ENCODE assay signal across 8 cellular contexts in genomic region chr3:15629860-15630597, GRCh38. TPM values are rescaled to one million over a fixed set of nuclear protein-coding genes. Genes with fewer than 3 reads are reported as not detected.
DNase-seq lines count a peak whose midpoint lies in the region; ATAC-seq and TF ChIP-seq lines count a peak whose summit lies in the region.

No MANE protein-coding gene starts in this region.

- peak overlapping the region; percentile 90 for H3K4me3 ChIP-seq in endocrine pancreas (ENCODE audit: control insufficient read depth, insufficient read depth, low read length)

- peak; percentile 25 for TF ChIP-seq CTCF in mesothelial cell of epicardium (IDR thresholded peaks at IDR 0.05; ENCODE audit: unreplicated experiment)

- peaks cover 12% of the 10 kb centered on the region for H3K4me1 ChIP-seq in endocrine pancreas (ENCODE audit: control insufficient read depth, insufficient read depth, low read length)

- peak overlapping the region; percentile 53 for H3K4me3 Mint-ChIP-seq in activated CD4-positive, alpha-beta T cell treated with anti-CD3 and anti-CD28 coated beads, Interleukin-2, amount 10 ng/mL, durations not matched to agents 24 days and 14 days
- H3K4me3 Mint-ChIP-seq in mesothelial cell of epicardium: peak overlapping the region; percentile 37
- H3K4me3 Mint-ChIP-seq in stimulated activated naive CD8-positive, alpha-beta T cell treated with anti-CD3 and anti-CD28 coated beads, Interleukin-15, Interleukin-2, amounts not matched to agents 100 ng/mL and 50 ng/mL, for 24 hours: peak overlapping the region; percentile 61

- peak overlapping the region; percentile 67 for H3K27ac Mint-ChIP-seq in activated CD4-positive, alpha-beta T cell treated with anti-CD3 and anti-CD28 coated beads, Interleukin-2, amount 10 ng/mL, durations not matched to agents 24 days and 14 days
- H3K27ac Mint-ChIP-seq in mesothelial cell of epicardium: peak overlapping the region; percentile 92
- H3K27ac Mint-ChIP-seq in stimulated activated naive CD8-positive, alpha-beta T cell treated with anti-CD3 and anti-CD28 coated beads, Interleukin-15, Interleukin-2, amounts not matched to agents 100 ng/mL and 50 ng/mL, for 24 hours: peak overlapping the region; percentile 63

- no peaks in the 10 kb centered on the region for H3K36me3 ChIP-seq in endocrine pancreas (ENCODE audit: control insufficient read depth, insufficient read depth, low read length)

- intact Hi-C loops in activated CD4-positive, alpha-beta T cell treated with anti-CD3 and anti-CD28 coated beads, Interleukin-2, amount 10 ng/mL, durations not matched to agents 24 days and 14 days (cut with micrococcal nuclease): loop anchor here (1.0 to 10.0 kb wide), 8 partner anchors 19 to 615 kb away; no protein-coding TSS in a partner anchor

- no peaks in the 10 kb centered on the region for H3K9me3 Mint-ChIP-seq in activated CD4-positive, alpha-beta T cell treated with anti-CD3 and anti-CD28 coated beads, Interleukin-2, amount 10 ng/mL, durations not matched to agents 24 days and 14 days
- H3K9me3 Mint-ChIP-seq in mesothelial cell of epicardium: no peaks in the 10 kb centered on the region
- H3K9me3 Mint-ChIP-seq in stimulated activated naive CD8-positive, alpha-beta T cell treated with anti-CD3 and anti-CD28 coated beads, Interleukin-15, Interleukin-2, amounts not matched to agents 100 ng/mL and 50 ng/mL, for 24 hours: no peaks in the 10 kb centered on the region

- no peaks in the 10 kb centered on the region for H3K36me3 Mint-ChIP-seq in activated CD4-positive, alpha-beta T cell treated with anti-CD3 and anti-CD28 coated beads, Interleukin-2, amount 10 ng/mL, durations not matched to agents 24 days and 14 days (ENCODE audit: low read depth)
- H3K36me3 Mint-ChIP-seq in mesothelial cell of epicardium: no peaks in the 10 kb centered on the region
- no peaks in the 10 kb centered on the region for H3K36me3 Mint-ChIP-seq in stimulated activated naive CD8-positive, alpha-beta T cell treated with anti-CD3 and anti-CD28 coated beads, Interleukin-15, Interleukin-2, amounts not matched to agents 100 ng/mL and 50 ng/mL, for 24 hours (ENCODE audit: low read depth)

- no peak overlapping the region for H3K9ac ChIP-seq in endocrine pancreas (ENCODE audit: control insufficient read depth, insufficient read depth, low read length)

- no peaks in the 10 kb centered on the region for H3K9me3 ChIP-seq in endocrine pancreas (ENCODE audit: control insufficient read depth, low read length)

- DNase-seq in AML-193 (lab: John Stamatoyannopoulos, UW) (peak; percentile 73 to 87), NCI-H460 (ENCODE audit: extremely low read depth, low read depth) (peak; percentile 86), mesothelial cell of epicardium (ENCODE audit: low spot score in 2 of 2, unreplicated experiment in 2 of 2) (no peak)
- peak; percentile 92 for DNase-seq in activated CD4-positive, alpha-beta T cell treated with anti-CD3 and anti-CD28 coated beads, Interleukin-2, amount 10 ng/mL, durations not matched to agents 24 days and 14 days

- H3K4me1 Mint-ChIP-seq in activated CD4-positive, alpha-beta T cell treated with anti-CD3 and anti-CD28 coated beads, Interleukin-2, amount 10 ng/mL, durations not matched to agents 24 days and 14 days: peaks cover 28% of the 10 kb centered on the region
- H3K4me1 Mint-ChIP-seq in mesothelial cell of epicardium: peaks cover 51% of the 10 kb centered on the region
- H3K4me1 Mint-ChIP-seq in stimulated activated naive CD8-positive, alpha-beta T cell treated with anti-CD3 and anti-CD28 coated beads, Interleukin-15, Interleukin-2, amounts not matched to agents 100 ng/mL and 50 ng/mL, for 24 hours (ENCODE audit: low read depth): peaks cover 62% of the 10 kb centered on the region

- peak; percentile 96 for ATAC-seq in GM18867 (IDR thresholded peaks at IDR 0.05; ENCODE audit: unreplicated experiment)
- ATAC-seq in HG03066 (IDR thresholded peaks at IDR 0.05; ENCODE audit: low read depth, unreplicated experiment): peak; percentile 99

- no peaks in the 10 kb centered on the region for H3K27me3 Mint-ChIP-seq in activated CD4-positive, alpha-beta T cell treated with anti-CD3 and anti-CD28 coated beads, Interleukin-2, amount 10 ng/mL, durations not matched to agents 24 days and 14 days
- no peaks in the 10 kb centered on the region for H3K27me3 Mint-ChIP-seq in mesothelial cell of epicardium (ENCODE audit: low read depth)
- no peaks in the 10 kb centered on the region for H3K27me3 Mint-ChIP-seq in stimulated activated naive CD8-positive, alpha-beta T cell treated with anti-CD3 and anti-CD28 coated beads, Interleukin-15, Interleukin-2, amounts not matched to agents 100 ng/mL and 50 ng/mL, for 24 hours

- H3K27me3 ChIP-seq in endocrine pancreas (ENCODE audit: control insufficient read depth, insufficient read depth, low read length): no peaks in the 10 kb centered on the region

RNA-seq across cellular contexts. Expression of gene BTD, which starts 28.5 kb away (rescaled TPM):
- total RNA-seq in NCI-H460 (2014; rRNA removed; shearing (Covaris generic)): 18.1 and 23.6 TPM in 2 replicates
- 25.7 and 29.1 TPM in 2 replicates for polyA plus RNA-seq in NCI-H460 (2014; cell fraction: nucleus; rRNA removed)
- total RNA-seq in activated CD4-positive, alpha-beta T cell treated with anti-CD3 and anti-CD28 coated beads, Interleukin-2, amount 10 ng/mL, durations not matched to agents 24 days and 14 days: 2.0 and 2.1 TPM in 2 replicates
- 10.7 to 12.5 TPM (median 12.3 TPM) in 3 replicates for total RNA-seq in mesothelial cell of epicardium

RNA-seq across cellular contexts. Expression of gene HACL1, which starts 28.7 kb away (rescaled TPM):
- 22.5 and 25.2 TPM in 2 replicates for total RNA-seq in NCI-H460 (2014; rRNA removed; shearing (Covaris generic))
- 16.5 and 28.9 TPM in 2 replicates for polyA plus RNA-seq in NCI-H460 (2014; cell fraction: nucleus; rRNA removed)
- total RNA-seq in activated CD4-positive, alpha-beta T cell treated with anti-CD3 and anti-CD28 coated beads, Interleukin-2, amount 10 ng/mL, durations not matched to agents 24 days and 14 days: 19.3 and 21.4 TPM in 2 replicates
- total RNA-seq in mesothelial cell of epicardium: 25.1 to 25.4 TPM (median 25.3 TPM) in 3 replicates

Comparison
In these comparisons a context has a peak if more than half of its experiments do, and no peak if none do; other contexts are left out.
1. DNase-seq: peak in AML-193 (2 of 2), NCI-H460 (single experiment) and activated CD4-positive, alpha-beta T cell treated with anti-CD3 and anti-CD28 coated beads, Interleukin-2, amount 10 ng/mL, durations not matched to agents 24 days and 14 days (single experiment); none in mesothelial cell of epicardium (0 of 2).
2. Peak in every context shown above with its lines, with median percentiles within 50 percentile points of each other: H3K27ac Mint-ChIP-seq and H3K4me3 Mint-ChIP-seq.